In genomic region chr16:55835173-55835572, GRCh38 we compare ENCODE assay signal across 21 cellular contexts. TPM values are rescaled to one million over a fixed set of nuclear protein-coding genes. Genes with fewer than 3 reads are reported as not detected.
"Had no signal": no experiment of that assay in that cellular context is flagged by ENCODE, and none has a peak within 500 bp of the region (broad histone marks: within the 10 kb centered on the region; RNA-seq: fewer than 3 reads in every experiment).

No MANE protein-coding gene starts in this region.

RNA-seq across cellular contexts. Expression of gene CES1, which starts 2.3 kb away (rescaled TPM):
- total RNA-seq: activated B cell treated with CpG ODN at 0.5 μM for 24 hours; activated CD4-positive, alpha-beta T cell treated with anti-CD3 and anti-CD28 coated beads, Interleukin-2, amount 10 ng/mL, durations not matched to agents 24 days and 14 days; activated CD8-positive, alpha-beta memory T cell treated with anti-CD3 and anti-CD28 coated beads for 36 hours; activated CD8-positive, alpha-beta T cell treated with anti-CD3 and anti-CD28 coated beads for 36 hours; activated naive CD4-positive, alpha-beta T cell treated with anti-CD3 and anti-CD28 coated beads for 36 hours; activated naive CD4-positive, alpha-beta T cell treated with anti-CD3 and anti-CD28 coated beads, Interleukin-2, amount 50 U/mL, for 72 hours; activated naive CD8-positive, alpha-beta T cell treated with anti-CD3 and anti-CD28 coated beads for 36 hours; activated T-cell treated with anti-CD3 and anti-CD28 coated beads, Interleukin-2, amount 50 U/mL, for 72 hours; activated T-helper 1 cell treated with anti-CD3 and anti-CD28 coated beads, Interleukin-12 subunit alpha, Interleukin-12 subunit beta, Interleukin-2, Interleukin-4 antibody, amounts not matched to agents 30 ng/mL and 10 ng/mL and 1 ng/mL, durations not matched to agents 14 hours and 24 hours and 36 hours; activated T-helper 17 cell treated with anti-CD3 and anti-CD28 coated beads, Interleukin-2, amount 50 U/mL, for 72 hours; astrocyte; T-helper 1 cell treated with Interleukin-12 subunit alpha and Interleukin-12 subunit beta and Interleukin-4 antibody, amounts not matched to agents 30 ng/mL and 1 ng/mL, for 36 hours had no signal

RNA-seq across cellular contexts. Expression of gene CES5A, which starts 40.0 kb away (rescaled TPM):
- total RNA-seq: activated B cell treated with CpG ODN at 0.5 μM for 24 hours; activated CD4-positive, alpha-beta memory T cell treated with anti-CD3 and anti-CD28 coated beads for 36 hours; activated CD4-positive, alpha-beta T cell treated with anti-CD3 and anti-CD28 coated beads, Interleukin-2, amount 10 ng/mL, durations not matched to agents 24 days and 14 days; activated CD8-positive, alpha-beta memory T cell treated with anti-CD3 and anti-CD28 coated beads for 36 hours; activated CD8-positive, alpha-beta T cell treated with anti-CD3 and anti-CD28 coated beads for 36 hours; activated naive CD4-positive, alpha-beta T cell treated with anti-CD3 and anti-CD28 coated beads for 36 hours; activated naive CD4-positive, alpha-beta T cell treated with anti-CD3 and anti-CD28 coated beads, Interleukin-2, amount 50 U/mL, for 72 hours; activated naive CD8-positive, alpha-beta T cell treated with anti-CD3 and anti-CD28 coated beads for 36 hours; activated T-cell treated with anti-CD3 and anti-CD28 coated beads, Interleukin-2, amount 50 U/mL, for 4 hours; activated T-cell treated with anti-CD3 and anti-CD28 coated beads, Interleukin-2, amount 50 U/mL, for 72 hours; activated T-helper 1 cell treated with anti-CD3 and anti-CD28 coated beads, Interleukin-12 subunit alpha, Interleukin-12 subunit beta, Interleukin-2, Interleukin-4 antibody, amounts not matched to agents 30 ng/mL and 10 ng/mL and 1 ng/mL, durations not matched to agents 14 hours and 24 hours and 36 hours; activated T-helper 17 cell treated with anti-CD3 and anti-CD28 coated beads, Interleukin-2, amount 50 U/mL, for 72 hours; aorta; astrocyte; body of pancreas; breast epithelium; cardiac septum; T-cell; T-helper 17 cell; T-helper 2 cell treated with Interferon-gamma antibody and Interleukin-4, amounts not matched to agents 100 ng/mL and 5 ng/mL, for 36 hours had no signal
- polyA plus RNA-seq: aorta had no signal
